ENCODE assay signal across 21 cellular contexts in genomic region chr2:24330161-24330560, GRCh38.
DNase-seq lines count a peak whose midpoint lies in the region; ATAC-seq and TF ChIP-seq lines count a peak whose summit lies in the region.
"Had no signal": no experiment of that assay in that cellular context is flagged by ENCODE, and none has a peak within 500 bp of the region (broad histone marks: within the 10 kb centered on the region; RNA-seq: fewer than 3 reads in every experiment).

No MANE protein-coding gene starts in this region.

- no peaks in the 10 kb centered on the region for H3K36me3 Mint-ChIP-seq in memory B cell

- H3K27ac Mint-ChIP-seq in memory B cell, result peak overlapping the region; percentile 96
- H3K27ac Mint-ChIP-seq: activated CD8-positive, alpha-beta T cell treated with anti-CD3 and anti-CD28 coated beads for 36 hours; activated naive CD8-positive, alpha-beta T cell treated with anti-CD3 and anti-CD28 coated beads, Interleukin-2, amount 10 ng/mL, durations not matched to agents 7 days and 5 days; activated T-cell treated with anti-CD3 and anti-CD28 coated beads, Interleukin-2, amount 50 U/mL, for 24 hours had no signal

- H3K4me3 ChIP-seq in BLaER1 treated with 17β-estradiol and CSF1 and Interleukin-3, amounts not matched to agents 10 nM and 100 nM, result no peak overlapping the region; a peak in 2 of 20 replicates
- H3K4me3 ChIP-seq in HL-60 (replicated peaks; ENCODE audit: insufficient read depth, low read length), result no peak overlapping the region
- H3K4me3 ChIP-seq: A549, tibial artery had no signal

- H3K27me3 Mint-ChIP-seq in memory B cell, result no peaks in the 10 kb centered on the region
- H3K27me3 Mint-ChIP-seq: activated CD8-positive, alpha-beta T cell treated with anti-CD3 and anti-CD28 coated beads for 36 hours; activated naive CD8-positive, alpha-beta T cell treated with anti-CD3 and anti-CD28 coated beads, Interleukin-2, amount 10 ng/mL, durations not matched to agents 7 days and 5 days; activated T-cell treated with anti-CD3 and anti-CD28 coated beads, Interleukin-2, amount 50 U/mL, for 24 hours; CD4-positive, CD25-positive, alpha-beta regulatory T cell had no signal

- H3K27me3 ChIP-seq in BLaER1 treated with 17β-estradiol and CSF1 and Interleukin-3, amounts not matched to agents 10 nM and 100 nM, result no peaks in the 10 kb centered on the region
- no peaks in the 10 kb centered on the region for H3K27me3 ChIP-seq in HL-60 (ENCODE audit: insufficient read depth, poor library complexity, severe bottlenecking)
- H3K27me3 ChIP-seq: foreskin keratinocyte, tibial artery had no signal

- peak; percentile 24 for ATAC-seq in GM18511 (IDR thresholded peaks at IDR 0.05; ENCODE audit: unreplicated experiment)
- ATAC-seq in memory B cell (ENCODE audit: low read depth), result peak; percentile 28
- ATAC-seq: A549; activated CD8-positive, alpha-beta T cell treated with anti-CD3 and anti-CD28 coated beads for 36 hours; foreskin keratinocyte; left colon had no signal

- peaks cover 37% of the 10 kb centered on the region for H3K4me1 Mint-ChIP-seq in memory B cell

- no peaks in the 10 kb centered on the region for H3K9me3 Mint-ChIP-seq in memory B cell
- H3K9me3 Mint-ChIP-seq: activated CD8-positive, alpha-beta T cell treated with anti-CD3 and anti-CD28 coated beads for 36 hours; activated naive CD8-positive, alpha-beta T cell treated with anti-CD3 and anti-CD28 coated beads, Interleukin-2, amount 10 ng/mL, durations not matched to agents 7 days and 5 days; activated T-cell treated with anti-CD3 and anti-CD28 coated beads, Interleukin-2, amount 50 U/mL, for 24 hours; CD4-positive, CD25-positive, alpha-beta regulatory T cell had no signal

- peaks cover 0 to 84% (median 7%) of the 10 kb centered on the region in 11 experiments; a peak in 12 of 22 replicates for H4K20me1 ChIP-seq in BLaER1 treated with 17β-estradiol and CSF1 and Interleukin-3, amounts not matched to agents 10 nM and 100 nM

- H3K27ac ChIP-seq in BLaER1 treated with 17β-estradiol and CSF1 and Interleukin-3, amounts not matched to agents 10 nM and 100 nM, result peak overlapping the region in 9 of 11 experiments; percentile 25 to 77 (median 64); a peak in 16 of 22 replicates
- peak overlapping the region; percentile 26 for H3K27ac ChIP-seq in HL-60 (replicated peaks)
- H3K27ac ChIP-seq: A549, foreskin keratinocyte, tibial artery, WERI-Rb-1 had no signal

- peak overlapping the region; percentile 85 for H3K4me3 Mint-ChIP-seq in memory B cell
- H3K4me3 Mint-ChIP-seq: activated CD8-positive, alpha-beta T cell treated with anti-CD3 and anti-CD28 coated beads for 36 hours; activated naive CD8-positive, alpha-beta T cell treated with anti-CD3 and anti-CD28 coated beads, Interleukin-2, amount 10 ng/mL, durations not matched to agents 7 days and 5 days; activated T-cell treated with anti-CD3 and anti-CD28 coated beads, Interleukin-2, amount 50 U/mL, for 24 hours had no signal

- TF ChIP-seq CTCF in HL-60 (IDR thresholded peaks at IDR 0.05; ENCODE audit: insufficient read depth, low read length), result no peak

- no peak for DNase-seq in HL-60 (ENCODE audit: low read depth in 1 of 2, low spot score in 1 of 2)
- DNase-seq in memory B cell (ENCODE audit: low spot score in 2 of 2), result peak in 1 of 2 donors; percentile 30
- no peak for DNase-seq in NOMO-1 (lab: John Stamatoyannopoulos, UW; ENCODE audit: unreplicated experiment in 2 of 2)
- no peak for DNase-seq in NCI-H748 (lab: John Stamatoyannopoulos, UW; ENCODE audit: unreplicated experiment)
- DNase-seq in foreskin melanocyte, result no peak
- no peak for DNase-seq in NCI-H524 (lab: John Stamatoyannopoulos, UW)
- DNase-seq: activated CD8-positive, alpha-beta T cell treated with anti-CD3 and anti-CD28 coated beads for 36 hours; activated naive CD8-positive, alpha-beta T cell treated with anti-CD3 and anti-CD28 coated beads, Interleukin-2, amount 10 ng/mL, durations not matched to agents 7 days and 5 days; activated T-cell treated with anti-CD3 and anti-CD28 coated beads, Interleukin-2, amount 50 U/mL, for 24 hours; CD4-positive, CD25-positive, alpha-beta regulatory T cell; DMS79 treated with DMSO at 0.1 percent for 48 hours; foreskin keratinocyte; left colon; midbrain; NCI-H187 treated with DMSO at 0.1 percent for 48 hours; Right ventricle myocardium superior; tibial artery; WERI-Rb-1 had no signal

- peak overlapping the region; percentile 50 to 93 (median 62); a peak in 21 of 22 replicates for H3K4me2 ChIP-seq in BLaER1 treated with 17β-estradiol and CSF1 and Interleukin-3, amounts not matched to agents 10 nM and 100 nM
- H3K4me2 ChIP-seq: A549 had no signal

- H3K36me3 ChIP-seq in BLaER1 treated with 17β-estradiol and CSF1 and Interleukin-3, amounts not matched to agents 10 nM and 100 nM, result peaks cover 0 to 13% (median 1%) of the 10 kb centered on the region in 11 experiments; a peak in 8 of 22 replicates
- H3K36me3 ChIP-seq: tibial artery, WERI-Rb-1 had no signal

- peak overlapping the region in 3 of 11 experiments; percentile 8 to 19 (median 15); a peak in 3 of 22 replicates for H3K9ac ChIP-seq in BLaER1 treated with 17β-estradiol and CSF1 and Interleukin-3, amounts not matched to agents 10 nM and 100 nM

- peaks cover 19 to 70% (median 37%) of the 10 kb centered on the region in 10 experiments for H3K4me1 ChIP-seq in BLaER1 treated with 17β-estradiol and CSF1 and Interleukin-3, amounts not matched to agents 10 nM and 100 nM
- H3K4me1 ChIP-seq: A549, foreskin keratinocyte had no signal

- peaks cover 0 to 13% (median 0%) of the 10 kb centered on the region in 11 experiments; a peak in 2 of 22 replicates for H3K9me3 ChIP-seq in BLaER1 treated with 17β-estradiol and CSF1 and Interleukin-3, amounts not matched to agents 10 nM and 100 nM (replicated peaks in 1 of 11)
- H3K9me3 ChIP-seq: A549, tibial artery had no signal
